ENCODE assay signal across 8 cellular contexts in the genomic region with DNA sequence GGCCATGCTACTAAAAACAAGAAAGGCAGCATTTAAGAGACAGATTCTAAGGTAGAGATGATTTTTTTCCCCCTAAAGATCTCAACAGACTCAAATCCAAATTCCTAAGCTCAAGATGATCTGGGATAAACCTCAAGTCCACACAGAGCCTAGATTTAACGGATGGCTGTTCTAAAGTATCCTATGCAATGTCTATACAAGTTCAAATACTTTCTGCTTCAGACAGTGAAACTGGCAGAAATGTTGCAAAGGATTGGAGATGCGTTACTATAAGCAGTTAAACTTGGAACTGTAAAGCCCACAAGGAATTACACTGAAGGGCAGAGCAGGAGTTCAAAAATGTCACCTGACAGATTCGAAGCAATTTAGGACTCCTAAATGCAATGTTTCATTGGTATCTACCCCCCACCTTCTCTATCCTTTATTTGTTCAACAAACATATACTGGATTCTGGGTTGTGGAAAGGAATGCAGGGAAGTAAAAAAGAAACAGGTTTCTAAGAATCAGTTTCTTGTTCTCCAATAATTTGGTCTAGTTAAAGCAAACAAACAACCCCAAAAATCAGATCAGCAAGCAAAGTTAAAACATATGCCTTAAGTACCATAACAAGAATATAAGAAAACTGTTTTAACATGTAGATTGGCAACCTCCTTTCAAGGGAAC. TPM values are rescaled to one million over a fixed set of nuclear protein-coding genes. Genes with fewer than 3 reads are reported as not detected.
A peak's percentile ranks its signal among the peaks of the same experiment; 100 is the strongest.
DNase-seq lines count a peak whose midpoint lies in the region; ATAC-seq and TF ChIP-seq lines count a peak whose summit lies in the region.

No MANE protein-coding gene starts in this region.

- intact Hi-C loops in Caco-2 (cut with micrococcal nuclease; ENCODE audit: unreplicated experiment): no loop called here

- CTCF ChIA-PET in Caco-2 (lab: Charles Lee): no interaction called here

- peaks cover 16% of the 10 kb centered on the region for H3K4me1 Mint-ChIP-seq in Caco-2 (ENCODE audit: low read depth, unreplicated experiment)
- peaks cover 22% of the 10 kb centered on the region for H3K4me1 Mint-ChIP-seq in progenitor cell of endocrine pancreas (ENCODE audit: low read depth)

- no peaks in the 10 kb centered on the region for H3K36me3 Mint-ChIP-seq in Caco-2 (ENCODE audit: insufficient read depth, unreplicated experiment)
- H3K36me3 Mint-ChIP-seq in progenitor cell of endocrine pancreas (ENCODE audit: insufficient read depth): peaks cover 4% of the 10 kb centered on the region

- no peak for ATAC-seq in HG03025 (IDR thresholded peaks at IDR 0.05; ENCODE audit: low FRiP score, unreplicated experiment)

- H3K4me3 ChIP-seq in Caco-2 (ENCODE audit: low read depth, low read length) (no peak overlapping the region), WI38 (ENCODE audit: low read depth, low read length) (peak overlapping the region; percentile 91), fibroblast of pulmonary artery (replicated peaks; ENCODE audit: low read depth, low read length) (peak overlapping the region; percentile 90)

- H3K4me3 Mint-ChIP-seq in Caco-2 (ENCODE audit: unreplicated experiment) (no peak overlapping the region), progenitor cell of endocrine pancreas (ENCODE audit: low read depth) (peak overlapping the region; percentile 92)

- H3K9me3 Mint-ChIP-seq in Caco-2 (ENCODE audit: unreplicated experiment) (no peaks in the 10 kb centered on the region), progenitor cell of endocrine pancreas (ENCODE audit: low read depth) (no peaks in the 10 kb centered on the region)

- DNase-seq in Caco-2 (peak in 1 of 2 experiments; percentile 4), fibroblast of pulmonary artery (ENCODE audit: low read depth) (no peak), progenitor cell of endocrine pancreas (ENCODE audit: low spot score, unreplicated experiment) (no peak), NCI-H1436 treated with DMSO at 0.1 percent for 48 hours (lab: John Stamatoyannopoulos, UW) (no peak), NCI-H82 treated with DMSO at 0.1 percent for 48 hours (lab: John Stamatoyannopoulos, UW; ENCODE audit: unreplicated experiment) (no peak), dedifferentiated amniotic fluid mesenchymal stem cell (ENCODE audit: extremely low spot score) (no peak)

- BruUV-seq in Caco-2 (replicated peaks; lab: Mats Ljungman, UMichigan): no TSS peak

- no peaks in the 10 kb centered on the region for H3K36me3 ChIP-seq in Caco-2 (ENCODE audit: control insufficient read depth, insufficient read depth, low read length)

- H3K27me3 Mint-ChIP-seq in Caco-2 (ENCODE audit: insufficient read depth, unreplicated experiment) (no peaks in the 10 kb centered on the region), progenitor cell of endocrine pancreas (no peaks in the 10 kb centered on the region)

- no peaks in the 10 kb centered on the region for H3K9me3 ChIP-seq in Caco-2

- POLR2A ChIA-PET in Caco-2 (lab: Charles Lee): no interaction called here

- H3K27ac Mint-ChIP-seq in Caco-2 (ENCODE audit: unreplicated experiment) (peak overlapping the region; percentile 10), progenitor cell of endocrine pancreas (peak overlapping the region; percentile 84)

- peaks cover 20% of the 10 kb centered on the region for H3K4me1 ChIP-seq in Caco-2

- TF ChIP-seq CTCF in Caco-2 (IDR thresholded peaks at IDR 0.05; ENCODE audit: insufficient read depth in 1 of 2, low read depth in 1 of 2, low read length in 1 of 2, severe bottlenecking in 1 of 2, unreplicated experiment in 1 of 2): no peak
- TF ChIP-seq CTCF in WI38 (IDR thresholded peaks at IDR 0.05; ENCODE audit: low read depth, low read length): no peak
- no peak for TF ChIP-seq CTCF in fibroblast of pulmonary artery (IDR thresholded peaks at IDR 0.05; ENCODE audit: low read length, missing control alignments)
- no peak for TF ChIP-seq CTCF in progenitor cell of endocrine pancreas (IDR thresholded peaks at IDR 0.05; ENCODE audit: unreplicated experiment)

- no peaks in the 10 kb centered on the region for H3K27me3 ChIP-seq in Caco-2 (replicated peaks; ENCODE audit: control insufficient read depth, insufficient read depth, low read length)

RNA-seq across cellular contexts. Expression of gene DNAAF9, which starts 1.6 kb away (rescaled TPM):
- total RNA-seq in Caco-2 (2022): not detected in 2 replicates
- 29.5 and 29.9 TPM in 2 replicates for total RNA-seq in progenitor cell of endocrine pancreas

Comparison
In these comparisons a context has a peak if more than half of its experiments do, and no peak if none do; other contexts are left out.
1. RNA of gene DNAAF9, which starts 1.6 kb away (total RNA-seq): 29.5 to 29.9 TPM in progenitor cell of endocrine pancreas; not detected in Caco-2; every median in the first group is over 10 times any median in the second.